ENCODE assay signal across 36 cellular contexts in genomic region chr1:102977293-102977692, GRCh38.
"Had no signal": no experiment of that assay in that cellular context is flagged by ENCODE, and none has a peak within 500 bp of the region (broad histone marks: within the 10 kb centered on the region; RNA-seq: fewer than 3 reads in every experiment).

No MANE protein-coding gene starts in this region.

- H3K9me3 ChIP-seq: adrenal gland, body of pancreas, breast epithelium had no signal

- DNase-seq: activated B cell treated with CpG ODN at 0.5 μM for 24 hours; activated CD4-positive, alpha-beta memory T cell treated with anti-CD3 and anti-CD28 coated beads for 36 hours; activated CD4-positive, alpha-beta T cell treated with anti-CD3 and anti-CD28 coated beads for 4 hours; activated CD4-positive, alpha-beta T cell treated with anti-CD3 and anti-CD28 coated beads, Interleukin-2, amount 10 ng/mL, durations not matched to agents 24 days and 14 days; activated CD4-positive, alpha-beta T cell treated with anti-CD3 and anti-CD28 coated beads, Interleukin-2, amount 50 U/mL, for 1 hour; activated CD4-positive, alpha-beta T cell treated with anti-CD3 and anti-CD28 coated beads, Interleukin-2, amount 50 U/mL, for 4 hours; activated CD4-positive, CD25-positive, alpha-beta regulatory T cell treated with anti-CD3 and anti-CD28 coated beads, Interleukin-2, amount 50 U/mL, for 72 hours; activated CD8-positive, alpha-beta memory T cell treated with anti-CD3 and anti-CD28 coated beads, Interleukin-2, amount 50 U/mL, for 4 hours; activated CD8-positive, alpha-beta T cell treated with anti-CD3 and anti-CD28 coated beads for 36 hours; activated effector memory CD4-positive, alpha-beta T cell treated with anti-CD3 and anti-CD28 coated beads, Interleukin-2, amount 50 U/mL, for 16 hours; activated gamma-delta T cell treated with Interleukin-2 at 50 U/mL for 16 hours; activated naive CD4-positive, alpha-beta T cell; activated naive CD4-positive, alpha-beta T cell treated with anti-CD3 and anti-CD28 coated beads for 36 hours; activated naive CD4-positive, alpha-beta T cell treated with anti-CD3 and anti-CD28 coated beads, Interleukin-2, amount 50 U/mL, for 16 hours; activated naive CD8-positive, alpha-beta T cell treated with anti-CD3 and anti-CD28 coated beads for 36 hours; activated T-cell treated with anti-CD3 and anti-CD28 coated beads for 4 hours; activated T-cell treated with anti-CD3 and anti-CD28 coated beads, Interleukin-2, amount 50 U/mL, for 1 hour; activated T-cell treated with anti-CD3 and anti-CD28 coated beads, Interleukin-2, amount 50 U/mL, for 4 hours; activated T-cell treated with anti-CD3 and anti-CD28 coated beads, Interleukin-2, amount 50 U/mL, for 72 hours; adrenal gland; amniotic stem cell; aorta; body of pancreas; brain microvascular endothelial cell; central memory CD4-positive, alpha-beta T cell; T-helper 2 cell; T-helper 9 cell had no signal

- H3K4me3 Mint-ChIP-seq: activated B cell treated with CpG ODN at 0.5 μM for 24 hours; activated CD4-positive, alpha-beta memory T cell treated with anti-CD3 and anti-CD28 coated beads for 36 hours; activated CD4-positive, alpha-beta T cell treated with anti-CD3 and anti-CD28 coated beads, Interleukin-2, amount 10 ng/mL, durations not matched to agents 24 days and 14 days; activated CD8-positive, alpha-beta T cell treated with anti-CD3 and anti-CD28 coated beads for 36 hours; activated naive CD4-positive, alpha-beta T cell treated with anti-CD3 and anti-CD28 coated beads for 36 hours; activated naive CD8-positive, alpha-beta T cell treated with anti-CD3 and anti-CD28 coated beads for 36 hours; activated T-cell treated with anti-CD3 and anti-CD28 coated beads, Interleukin-2, amount 50 U/mL, for 4 hours; activated T-cell treated with anti-CD3 and anti-CD28 coated beads, Interleukin-2, amount 50 U/mL, for 72 hours; activated T-helper 1 cell treated with anti-CD3 and anti-CD28 coated beads, Interleukin-12 subunit alpha, Interleukin-12 subunit beta, Interleukin-2, Interleukin-4 antibody, amounts not matched to agents 30 ng/mL and 10 ng/mL and 1 ng/mL, durations not matched to agents 14 hours and 24 hours and 36 hours; activated T-helper 17 cell treated with anti-CD3 and anti-CD28 coated beads, Interleukin-2, amount 50 U/mL, for 72 hours; T-helper 1 cell treated with Interleukin-12 subunit alpha and Interleukin-12 subunit beta and Interleukin-4 antibody, amounts not matched to agents 30 μg/mL and 1 μg/mL, for 36 hours; T-helper 2 cell treated with Interferon-gamma antibody and Interleukin-4, amounts not matched to agents 5 μg/mL and 100 μg/mL, for 36 hours had no signal

- H3K4me1 Mint-ChIP-seq: activated B cell treated with CpG ODN at 0.5 μM for 24 hours; activated CD4-positive, alpha-beta T cell treated with anti-CD3 and anti-CD28 coated beads, Interleukin-2, amount 10 ng/mL, durations not matched to agents 24 days and 14 days; activated naive CD8-positive, alpha-beta T cell treated with anti-CD3 and anti-CD28 coated beads for 36 hours; activated T-helper 17 cell treated with anti-CD3 and anti-CD28 coated beads, Interleukin-2, amount 50 U/mL, for 72 hours had no signal

- H3K27me3 Mint-ChIP-seq: activated B cell treated with CpG ODN at 0.5 μM for 24 hours; activated CD4-positive, alpha-beta memory T cell treated with anti-CD3 and anti-CD28 coated beads for 36 hours; activated CD4-positive, alpha-beta T cell treated with anti-CD3 and anti-CD28 coated beads, Interleukin-2, amount 10 ng/mL, durations not matched to agents 24 days and 14 days; activated CD8-positive, alpha-beta T cell treated with anti-CD3 and anti-CD28 coated beads for 36 hours; activated naive CD8-positive, alpha-beta T cell treated with anti-CD3 and anti-CD28 coated beads for 36 hours; activated T-helper 17 cell treated with anti-CD3 and anti-CD28 coated beads, Interleukin-2, amount 50 U/mL, for 72 hours had no signal

- H3K27ac Mint-ChIP-seq: activated B cell treated with CpG ODN at 0.5 μM for 24 hours; activated CD4-positive, alpha-beta memory T cell treated with anti-CD3 and anti-CD28 coated beads for 36 hours; activated CD4-positive, alpha-beta T cell treated with anti-CD3 and anti-CD28 coated beads, Interleukin-2, amount 10 ng/mL, durations not matched to agents 24 days and 14 days; activated CD8-positive, alpha-beta T cell treated with anti-CD3 and anti-CD28 coated beads for 36 hours; activated naive CD4-positive, alpha-beta T cell treated with anti-CD3 and anti-CD28 coated beads for 36 hours; activated naive CD4-positive, alpha-beta T cell treated with anti-CD3 and anti-CD28 coated beads, Interleukin-2, amount 50 U/mL, for 72 hours; activated naive CD8-positive, alpha-beta T cell treated with anti-CD3 and anti-CD28 coated beads for 36 hours; activated T-cell treated with anti-CD3 and anti-CD28 coated beads, Interleukin-2, amount 50 U/mL, for 72 hours; activated T-helper 1 cell treated with anti-CD3 and anti-CD28 coated beads, Interleukin-12 subunit alpha, Interleukin-12 subunit beta, Interleukin-2, Interleukin-4 antibody, amounts not matched to agents 30 ng/mL and 10 ng/mL and 1 ng/mL, durations not matched to agents 14 hours and 24 hours and 36 hours; activated T-helper 17 cell treated with anti-CD3 and anti-CD28 coated beads, Interleukin-2, amount 50 U/mL, for 72 hours; T-helper 1 cell treated with Interleukin-12 subunit alpha and Interleukin-12 subunit beta and Interleukin-4 antibody, amounts not matched to agents 30 μg/mL and 1 μg/mL, for 36 hours; T-helper 2 cell treated with Interferon-gamma antibody and Interleukin-4, amounts not matched to agents 5 μg/mL and 100 μg/mL, for 36 hours had no signal

- H3K27ac ChIP-seq: adrenal gland, body of pancreas, brain microvascular endothelial cell, breast epithelium, VCaP had no signal

- H3K27me3 ChIP-seq: adrenal gland, body of pancreas, brain microvascular endothelial cell, breast epithelium had no signal

- ATAC-seq: activated CD8-positive, alpha-beta T cell treated with anti-CD3 and anti-CD28 coated beads for 36 hours; activated naive CD4-positive, alpha-beta T cell treated with anti-CD3 and anti-CD28 coated beads, Interleukin-2, amount 50 U/mL, for 72 hours; activated T-cell treated with anti-CD3 and anti-CD28 coated beads, Interleukin-2, amount 50 U/mL, for 4 hours; activated T-cell treated with anti-CD3 and anti-CD28 coated beads, Interleukin-2, amount 50 U/mL, for 72 hours; activated T-helper 17 cell treated with anti-CD3 and anti-CD28 coated beads, Interleukin-2, amount 50 U/mL, for 72 hours; body of pancreas had no signal

- H3K9me3 Mint-ChIP-seq: activated B cell treated with CpG ODN at 0.5 μM for 24 hours; activated CD4-positive, alpha-beta memory T cell treated with anti-CD3 and anti-CD28 coated beads for 36 hours; activated CD4-positive, alpha-beta T cell treated with anti-CD3 and anti-CD28 coated beads, Interleukin-2, amount 10 ng/mL, durations not matched to agents 24 days and 14 days; activated CD8-positive, alpha-beta T cell treated with anti-CD3 and anti-CD28 coated beads for 36 hours; activated naive CD4-positive, alpha-beta T cell treated with anti-CD3 and anti-CD28 coated beads for 36 hours; activated naive CD4-positive, alpha-beta T cell treated with anti-CD3 and anti-CD28 coated beads, Interleukin-2, amount 50 U/mL, for 72 hours; activated naive CD8-positive, alpha-beta T cell treated with anti-CD3 and anti-CD28 coated beads for 36 hours; activated T-cell treated with anti-CD3 and anti-CD28 coated beads, Interleukin-2, amount 50 U/mL, for 4 hours; activated T-cell treated with anti-CD3 and anti-CD28 coated beads, Interleukin-2, amount 50 U/mL, for 72 hours; activated T-helper 1 cell treated with anti-CD3 and anti-CD28 coated beads, Interleukin-12 subunit alpha, Interleukin-12 subunit beta, Interleukin-2, Interleukin-4 antibody, amounts not matched to agents 30 ng/mL and 10 ng/mL and 1 ng/mL, durations not matched to agents 14 hours and 24 hours and 36 hours; activated T-helper 17 cell treated with anti-CD3 and anti-CD28 coated beads, Interleukin-2, amount 50 U/mL, for 72 hours; T-helper 1 cell treated with Interleukin-12 subunit alpha and Interleukin-12 subunit beta and Interleukin-4 antibody, amounts not matched to agents 30 μg/mL and 1 μg/mL, for 36 hours; T-helper 2 cell treated with Interferon-gamma antibody and Interleukin-4, amounts not matched to agents 5 μg/mL and 100 μg/mL, for 36 hours had no signal

- H3K4me3 ChIP-seq: adrenal gland, body of pancreas, breast epithelium had no signal

- FAIRE-seq: astrocyte, TTC549 had no signal

- H3K36me3 ChIP-seq: adrenal gland, brain microvascular endothelial cell, breast epithelium had no signal

- H3K4me1 ChIP-seq: adrenal gland, body of pancreas, breast epithelium had no signal

- H3K36me3 Mint-ChIP-seq: activated CD4-positive, alpha-beta memory T cell treated with anti-CD3 and anti-CD28 coated beads for 36 hours; activated naive CD4-positive, alpha-beta T cell treated with anti-CD3 and anti-CD28 coated beads, Interleukin-2, amount 50 U/mL, for 72 hours; activated naive CD8-positive, alpha-beta T cell treated with anti-CD3 and anti-CD28 coated beads for 36 hours had no signal
